ENCODE assay signal across 9 cellular contexts in genomic region chr15:43872416-43873020, GRCh38. TPM values are rescaled to one million over a fixed set of nuclear protein-coding genes. Genes with fewer than 3 reads are reported as not detected.
DNase-seq lines count a peak whose midpoint lies in the region; ATAC-seq and TF ChIP-seq lines count a peak whose summit lies in the region.
"Had no signal": no experiment of that assay in that cellular context is flagged by ENCODE, and none has a peak within 500 bp of the region (broad histone marks: within the 10 kb centered on the region; RNA-seq: fewer than 3 reads in every experiment).

No MANE protein-coding gene starts in this region.

- DNase-seq in ACHN, result peak; percentile 67
- DNase-seq in ELF-1 (ENCODE audit: low read depth, low spot score), result peak; percentile 39
- peak; percentile 26 for DNase-seq in NCI-H1694 treated with DMSO at 0.1 percent for 48 hours (lab: John Stamatoyannopoulos, UW)
- no peak for DNase-seq in ascending aorta (ENCODE audit: low spot score in 2 of 2)
- peak in 31 of 51 donors; percentile 6 to 78 (median 36) for DNase-seq in hypothalamus (lab: John Stamatoyannopoulos, UW)
- DNase-seq in spleen, result no peak
- DNase-seq in NK-92 (lab: John Stamatoyannopoulos, UW; ENCODE audit: unreplicated experiment), result no peak

- TF ChIP-seq POLR2A in spleen (IDR thresholded peaks at IDR 0.05), result no peak

- in situ Hi-C loops in ACHN (cut with HindIII; ENCODE audit: low pct_ligation_motif_present, low pct_unique_long_range_greater_than_20kb, low sequenced_read_pairs), result no loop called here

- H3K4me3 ChIP-seq in ascending aorta (no peak overlapping the region), spleen (no peak overlapping the region)

- H3K27ac ChIP-seq in ascending aorta, result no peak overlapping the region
- H3K27ac ChIP-seq in spleen, result no peak overlapping the region
- H3K27ac ChIP-seq: KMS-11 had no signal

- H3K36me3 ChIP-seq in ascending aorta (no peaks in the 10 kb centered on the region), spleen (peaks cover 0 to 60% (median 2%) of the 10 kb centered on the region in 6 donors)

- TF ChIP-seq CTCF in ascending aorta (IDR thresholded peaks at IDR 0.05) (peak in 2 of 3 experiments; percentile 32 to 64), spleen (IDR thresholded peaks at IDR 0.05 in 8 of 11, conservative IDR thresholded peaks at IDR 0.05 in 3 of 11) (peak in 8 of 11 experiments; percentile 16 to 56 (median 34))

- H3K27me3 ChIP-seq in ascending aorta, result no peaks in the 10 kb centered on the region
- H3K27me3 ChIP-seq in spleen (replicated peaks in 1 of 7), result no peaks in the 10 kb centered on the region

- H3K4me1 ChIP-seq in ascending aorta (no peaks in the 10 kb centered on the region), spleen (no peaks in the 10 kb centered on the region)

- no peaks in the 10 kb centered on the region for H3K9me3 ChIP-seq in ascending aorta
- no peaks in the 10 kb centered on the region for H3K9me3 ChIP-seq in spleen

- ATAC-seq in GM19397 (IDR thresholded peaks at IDR 0.05; ENCODE audit: unreplicated experiment), result no peak

- 72 to 80% (median 76%) methylated on average over 6 of the region's 6 CpGs for WGBS in spleen, 5 donors

- intact Hi-C loops in ascending aorta (cut with DNase I) (loop anchor here (2.0 to 10.0 kb wide), 2 partner anchors 194 to 352 kb away; no protein-coding TSS in a partner anchor), spleen (cut with DNase I; ENCODE audit: low total_unique reads) (no loop called here)

RNA-seq across cellular contexts. Expression of gene WDR76, which starts 45.7 kb away (rescaled TPM):
- total RNA-seq in ascending aorta (5.2 TPM), spleen (10 to 100 TPM in 1 of 7 donors, 1 to 10 TPM in 6; 4.7 to 16.3 (median 6.8) TPM)
- 1 to 10 TPM; 1.5 to 5.2 (median 2.7) TPM for polyA plus RNA-seq in spleen

RNA-seq across cellular contexts. Expression of gene MFAP1, which starts 48.0 kb away (rescaled TPM):
- total RNA-seq in ascending aorta (14.8 TPM), spleen (10 to 100 TPM; 15.2 to 18.8 (median 16.7) TPM)
- polyA plus RNA-seq in spleen, result 10 to 100 TPM in 2 of 3 donors, 1 to 10 TPM in 1; 7.9 to 14.9 (median 12.1) TPM

Comparison
In these comparisons a context has a peak if more than half of its experiments do, and no peak if none do; other contexts are left out.
1. DNase-seq: peak in ACHN (single experiment), ELF-1 (single experiment), NCI-H1694 treated with DMSO at 0.1 percent for 48 hours (single experiment) and hypothalamus (31 of 51); none in ascending aorta (0 of 2), spleen (single experiment) and NK-92 (single experiment).